In the genomic region with DNA sequence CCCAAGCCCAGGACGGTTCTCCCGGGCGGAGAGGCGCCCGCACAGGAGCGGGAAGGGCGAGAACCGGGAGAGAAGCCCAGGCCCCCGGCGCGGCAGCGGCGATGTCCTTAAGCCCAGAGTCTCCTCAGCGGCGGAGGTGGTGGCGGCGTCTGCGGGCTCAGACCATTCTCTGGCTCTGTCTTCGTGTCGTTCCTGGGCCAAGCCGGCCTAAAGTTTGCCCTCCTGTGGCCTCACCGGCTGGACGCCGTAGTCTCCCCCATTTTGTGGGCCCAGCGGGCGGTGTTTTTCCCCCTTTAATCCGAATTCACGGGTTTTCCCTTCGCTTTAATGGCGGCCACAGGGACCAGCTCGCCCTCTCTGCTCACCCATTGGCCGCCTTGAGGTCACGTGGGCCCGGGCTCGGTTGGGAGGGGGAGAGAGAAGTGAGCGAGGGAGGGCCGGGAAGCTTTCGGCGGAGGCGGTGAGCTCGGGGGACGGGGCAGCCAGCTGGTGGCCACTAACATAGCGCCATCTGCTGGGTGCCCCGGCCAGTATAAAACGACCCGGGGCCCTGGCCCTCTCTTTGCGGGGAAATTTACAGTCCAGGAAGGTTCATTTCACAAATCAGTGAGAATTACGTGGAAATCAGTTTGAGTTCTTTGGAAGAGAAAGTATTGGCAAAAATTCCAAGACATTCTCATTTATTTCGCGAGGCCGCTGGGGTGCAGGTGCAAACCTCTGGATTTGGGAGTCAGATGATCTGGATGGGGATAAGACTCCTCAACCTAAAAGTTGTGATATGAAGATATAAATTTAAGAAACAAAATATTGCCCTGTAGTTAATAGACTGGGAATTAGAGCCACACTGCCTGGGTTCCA, we compare ENCODE assay signal across 8 cellular contexts. TPM values are rescaled to one million over a fixed set of nuclear protein-coding genes. Genes with fewer than 3 reads are reported as not detected.
DNase-seq lines count a peak whose midpoint lies in the region; ATAC-seq and TF ChIP-seq lines count a peak whose summit lies in the region.

No MANE protein-coding gene starts in this region.

- ATAC-seq in HG02642 (IDR thresholded peaks at IDR 0.05; ENCODE audit: poor library complexity, unreplicated experiment) (peak; percentile 96), thoracic aorta (ENCODE audit: insufficient number of reproducible peaks, low FRiP score, low read depth) (peak; percentile 100)

- H3K4me3 ChIP-seq in GM12865 (ENCODE audit: low read depth, low read length) (peak overlapping the region; percentile 98), osteoblast (ENCODE audit: insufficient read depth, low read length) (peak overlapping the region; percentile 93), thoracic aorta (peak overlapping the region; percentile 100)

- H4K20me1 ChIP-seq in osteoblast (ENCODE audit: insufficient read depth, low read length): peaks cover 37% of the 10 kb centered on the region

- peak overlapping the region; percentile 66 for H3K4me2 ChIP-seq in osteoblast (ENCODE audit: insufficient read depth, low read length)

- H3K4me1 ChIP-seq in osteoblast (ENCODE audit: insufficient read depth, low read length) (peaks cover 11% of the 10 kb centered on the region), thoracic aorta (ENCODE audit: control insufficient read depth in 1 of 2, low read depth in 2 of 2) (peaks cover 16 to 28% of the 10 kb centered on the region in 2 donors)

- H3K9me3 ChIP-seq in osteoblast (ENCODE audit: low read depth, low read length) (no peaks in the 10 kb centered on the region), thoracic aorta (no peaks in the 10 kb centered on the region)

- no peaks in the 10 kb centered on the region for H3K9me3 Mint-ChIP-seq in activated naive CD8-positive, alpha-beta T cell treated with anti-CD3 and anti-CD28 coated beads for 36 hours
- peaks cover 8% of the 10 kb centered on the region for H3K9me3 Mint-ChIP-seq in glutamatergic neuron (ENCODE audit: unreplicated experiment)

- H3K79me2 ChIP-seq in osteoblast (ENCODE audit: insufficient read depth, low read length): peaks cover 46% of the 10 kb centered on the region

- no peaks in the 10 kb centered on the region for H3K27me3 Mint-ChIP-seq in activated naive CD8-positive, alpha-beta T cell treated with anti-CD3 and anti-CD28 coated beads for 36 hours
- peaks cover 5% of the 10 kb centered on the region for H3K27me3 Mint-ChIP-seq in glutamatergic neuron (ENCODE audit: unreplicated experiment)

- H3K36me3 ChIP-seq in osteoblast (ENCODE audit: insufficient read depth, low read length) (peaks cover 8% of the 10 kb centered on the region), thoracic aorta (peaks cover 3% of the 10 kb centered on the region)

- H3K4me3 Mint-ChIP-seq in activated naive CD8-positive, alpha-beta T cell treated with anti-CD3 and anti-CD28 coated beads for 36 hours: peak overlapping the region; percentile 97
- peak overlapping the region; percentile 93 for H3K4me3 Mint-ChIP-seq in glutamatergic neuron (ENCODE audit: unreplicated experiment)

- H3K27me3 ChIP-seq in osteoblast (ENCODE audit: insufficient read depth, low read length): no peaks in the 10 kb centered on the region
- H3K27me3 ChIP-seq in thoracic aorta (replicated peaks; ENCODE audit: insufficient read depth): no peaks in the 10 kb centered on the region

- H3K27ac ChIP-seq in osteoblast (ENCODE audit: low read depth, low read length) (peak overlapping the region; percentile 96), thoracic aorta (peak overlapping the region; percentile 99)

- peaks cover 27% of the 10 kb centered on the region for H3K4me1 Mint-ChIP-seq in activated naive CD8-positive, alpha-beta T cell treated with anti-CD3 and anti-CD28 coated beads for 36 hours
- H3K4me1 Mint-ChIP-seq in glutamatergic neuron (ENCODE audit: low read depth, unreplicated experiment): peaks cover 22% of the 10 kb centered on the region

- DNase-seq in GM12865 (ENCODE audit: low read depth) (peak; percentile 99), NCI-H1105 (lab: John Stamatoyannopoulos, UW) (peak; percentile 97), SKM-1 (lab: John Stamatoyannopoulos, UW; ENCODE audit: unreplicated experiment) (peak; percentile 95), glutamatergic neuron (peak; percentile 99), osteoblast (ENCODE audit: insufficient read length, low spot score, missing footprints) (peak; percentile 100), thoracic aorta (ENCODE audit: low spot score) (peak; percentile 96)
- peak; percentile 98 for DNase-seq in activated naive CD8-positive, alpha-beta T cell treated with anti-CD3 and anti-CD28 coated beads for 36 hours

- peaks cover 16% of the 10 kb centered on the region for H3K36me3 Mint-ChIP-seq in activated naive CD8-positive, alpha-beta T cell treated with anti-CD3 and anti-CD28 coated beads for 36 hours
- H3K36me3 Mint-ChIP-seq in glutamatergic neuron (ENCODE audit: unreplicated experiment): peaks cover 4% of the 10 kb centered on the region

- peak overlapping the region; percentile 98 for H3K27ac Mint-ChIP-seq in activated naive CD8-positive, alpha-beta T cell treated with anti-CD3 and anti-CD28 coated beads for 36 hours
- peak overlapping the region; percentile 99 for H3K27ac Mint-ChIP-seq in glutamatergic neuron (ENCODE audit: unreplicated experiment)

- peak overlapping the region; percentile 98 for H2AFZ ChIP-seq in osteoblast (ENCODE audit: low read length)

- TF ChIP-seq CTCF in GM12865 (IDR thresholded peaks at IDR 0.05; ENCODE audit: insufficient read depth, low read depth, low read length, missing control alignments): peak; percentile 82
- TF ChIP-seq CTCF in glutamatergic neuron (IDR thresholded peaks at IDR 0.05; ENCODE audit: partially characterized antibody, unreplicated experiment): peak; percentile 80
- peak; percentile 91 for TF ChIP-seq CTCF in osteoblast (IDR thresholded peaks at IDR 0.05; ENCODE audit: extremely low read depth, low read depth, low read length)
- TF ChIP-seq CTCF in thoracic aorta (IDR thresholded peaks at IDR 0.05): peak; percentile 88

RNA-seq across cellular contexts. Expression of a gene that starts 0.8 kb away (rescaled TPM):
- total RNA-seq in activated naive CD8-positive, alpha-beta T cell treated with anti-CD3 and anti-CD28 coated beads for 36 hours: 10 to 100 TPM; 37.8 to 39.1 TPM
- 130 TPM for total RNA-seq in glutamatergic neuron (ENCODE audit: unreplicated experiment)
- 68.8 and 81.0 TPM in 2 replicates for total RNA-seq in osteoblast
- total RNA-seq in thoracic aorta: 10 to 100 TPM; 87.6 to 92.2 TPM

Comparison
In these comparisons a context has a peak if more than half of its experiments do, and no peak if none do; other contexts are left out.
1. Peak in every context shown above with its lines: DNase-seq, ATAC-seq, H3K4me3 ChIP-seq and H3K27ac ChIP-seq.